Comparison of ENCODE assay signal across 10 cellular contexts in the genomic region with DNA sequence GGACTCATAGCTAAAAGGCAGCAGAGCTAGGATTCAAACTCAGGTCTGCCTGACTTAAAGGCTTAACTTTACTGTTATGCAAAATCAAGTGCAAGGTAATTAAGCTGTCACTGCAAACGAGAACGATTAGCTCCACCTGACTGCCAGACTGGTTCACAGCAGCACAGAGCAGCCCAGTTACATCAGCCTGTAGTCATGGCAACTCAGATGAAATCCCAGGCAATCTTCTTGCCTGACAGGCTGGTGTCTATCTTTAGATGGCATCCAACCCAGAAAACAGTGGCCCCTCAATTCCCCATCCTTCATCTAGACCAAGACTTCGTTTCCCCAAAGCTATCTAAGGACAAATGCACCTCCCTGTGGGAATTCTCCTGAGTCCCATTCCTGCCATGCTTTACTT.
DNase-seq lines count a peak whose midpoint lies in the region; TF ChIP-seq lines count a peak whose summit lies in the region.
"Had no signal": no experiment of that assay in that cellular context is flagged by ENCODE, and none has a peak within 500 bp of the region (broad histone marks: within the 10 kb centered on the region; RNA-seq: fewer than 3 reads in every experiment).

No MANE protein-coding gene starts in this region.

- H3K9me3 Mint-ChIP-seq in osteocyte (ENCODE audit: unreplicated experiment): no peaks in the 10 kb centered on the region
- H3K9me3 Mint-ChIP-seq: T-helper 1 cell treated with Interleukin-12 subunit alpha and Interleukin-12 subunit beta and Interleukin-4 antibody, amounts not matched to agents 30 μg/mL and 1 μg/mL, for 36 hours had no signal

- peak overlapping the region; percentile 67 for H3K27ac Mint-ChIP-seq in osteocyte (ENCODE audit: unreplicated experiment)
- H3K27ac Mint-ChIP-seq: T-helper 1 cell treated with Interleukin-12 subunit alpha and Interleukin-12 subunit beta and Interleukin-4 antibody, amounts not matched to agents 30 μg/mL and 1 μg/mL, for 36 hours had no signal

- H3K27ac ChIP-seq in colonic mucosa: no peak overlapping the region
- H3K27ac ChIP-seq: HL-60 had no signal

- H3K36me3 ChIP-seq in colonic mucosa: peaks cover 13% of the 10 kb centered on the region

- H3K4me3 Mint-ChIP-seq in osteocyte (ENCODE audit: unreplicated experiment): no peak overlapping the region
- H3K4me3 Mint-ChIP-seq: T-helper 1 cell treated with Interleukin-12 subunit alpha and Interleukin-12 subunit beta and Interleukin-4 antibody, amounts not matched to agents 30 μg/mL and 1 μg/mL, for 36 hours had no signal

- TF ChIP-seq CTCF in epithelial cell of esophagus (IDR thresholded peaks at IDR 0.05; ENCODE audit: insufficient read depth, low read depth, low read length, missing control alignments): peak; percentile 44
- TF ChIP-seq CTCF in osteocyte (IDR thresholded peaks at IDR 0.05): peak; percentile 15
- no peak for TF ChIP-seq CTCF in colonic mucosa (IDR thresholded peaks at IDR 0.05)

- H3K9me3 ChIP-seq in colonic mucosa: no peaks in the 10 kb centered on the region

- intact Hi-C loops in colonic mucosa (cut with DNase I): no loop called here

- DNase-seq in NCI-H1417 (lab: John Stamatoyannopoulos, UW): peak in 2 of 3 experiments; percentile 38 to 74
- DNase-seq in NCI-H1417 treated with DMSO at 0.1 percent for 48 hours (lab: John Stamatoyannopoulos, UW): no peak
- peak; percentile 73 for DNase-seq in NCI-H69 (lab: John Stamatoyannopoulos, UW)
- peak; percentile 63 for DNase-seq in epithelial cell of esophagus (ENCODE audit: low read depth)
- no peak for DNase-seq in osteocyte (ENCODE audit: extremely low spot score, unreplicated experiment)
- no peak for DNase-seq in colonic mucosa
- DNase-seq in activated gamma-delta T cell (lab: John Stamatoyannopoulos, UW): no peak
- DNase-seq in OCI-M2 (lab: John Stamatoyannopoulos, UW; ENCODE audit: unreplicated experiment): no peak

- H3K27me3 Mint-ChIP-seq in osteocyte (ENCODE audit: unreplicated experiment): no peaks in the 10 kb centered on the region

- no peaks in the 10 kb centered on the region for H3K27me3 ChIP-seq in colonic mucosa

- H3K9ac ChIP-seq in colonic mucosa (ENCODE audit: low read depth in 2 of 2, low read length in 2 of 2): no peak overlapping the region

- H3K4me1 Mint-ChIP-seq in osteocyte (ENCODE audit: unreplicated experiment): peaks cover 34% of the 10 kb centered on the region

- H3K4me3 ChIP-seq in epithelial cell of esophagus (ENCODE audit: low read length) (no peak overlapping the region), colonic mucosa (no peak overlapping the region)

- no peaks in the 10 kb centered on the region for H3K4me1 ChIP-seq in colonic mucosa

- peaks cover 52% of the 10 kb centered on the region for H3K36me3 Mint-ChIP-seq in osteocyte (ENCODE audit: unreplicated experiment)

Comparison
In these comparisons a context has a peak if more than half of its experiments do, and no peak if none do; other contexts are left out.
1. DNase-seq: peak in NCI-H1417 (2 of 3), NCI-H69 (single experiment) and epithelial cell of esophagus (single experiment); none in NCI-H1417 treated with DMSO at 0.1 percent for 48 hours (single experiment), osteocyte (single experiment), colonic mucosa (single experiment), activated gamma-delta T cell (single experiment) and OCI-M2 (single experiment).